Comparison of ENCODE assay signal across 8 cellular contexts in the genomic region with DNA sequence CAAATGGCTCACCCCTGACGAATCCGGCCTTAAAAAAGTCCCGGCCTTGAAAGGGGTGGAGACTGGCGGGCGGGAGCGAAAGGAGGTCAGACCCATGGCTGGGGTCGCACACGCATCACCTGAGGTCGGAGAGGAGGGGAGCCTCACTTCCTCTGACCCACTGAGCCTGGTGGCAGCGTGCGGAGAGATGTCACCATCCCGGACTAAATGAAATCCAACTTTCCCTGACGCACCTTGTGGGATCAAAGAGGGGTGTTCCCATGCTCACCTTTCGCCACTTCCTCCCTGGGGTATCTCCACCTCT. TPM values are rescaled to one million over a fixed set of nuclear protein-coding genes. Genes with fewer than 3 reads are reported as not detected.
DNase-seq lines count a peak whose midpoint lies in the region; ATAC-seq and TF ChIP-seq lines count a peak whose summit lies in the region.

No MANE protein-coding gene starts in this region.

- no peaks in the 10 kb centered on the region for H4K20me1 ChIP-seq in MM.1S (ENCODE audit: insufficient read depth, low read length)

- peak overlapping the region; percentile 78 for H3K4me3 ChIP-seq in CD4-positive, CD25-positive, alpha-beta regulatory T cell (ENCODE audit: low read depth, low read length)
- H3K4me3 ChIP-seq in MM.1S (ENCODE audit: low read length): peak overlapping the region; percentile 92
- peak overlapping the region; percentile 69 for H3K4me3 ChIP-seq in naive thymus-derived CD4-positive, alpha-beta T cell (ENCODE audit: low read length)

- no peaks in the 10 kb centered on the region for H3K27me3 Mint-ChIP-seq in CD4-positive, CD25-positive, alpha-beta regulatory T cell
- peaks cover 0 to 15% (median 0%) of the 10 kb centered on the region in 5 donors for H3K27me3 Mint-ChIP-seq in naive thymus-derived CD4-positive, alpha-beta T cell

- intact Hi-C loops in naive thymus-derived CD4-positive, alpha-beta T cell (cut with micrococcal nuclease): loop anchor here (1.0 to 5.0 kb wide), 8 partner anchors 36 to 182 kb away; a partner anchor contains a TSS

- H3K4me1 ChIP-seq in CD4-positive, CD25-positive, alpha-beta regulatory T cell (ENCODE audit: control insufficient read depth, insufficient read depth, low read length, poor library complexity, severe bottlenecking): peaks cover 47% of the 10 kb centered on the region
- H3K4me1 ChIP-seq in MM.1S (ENCODE audit: low read length): peaks cover 8% of the 10 kb centered on the region; the same call in 1 of the 2 replicates
- peaks cover 23 to 39% of the 10 kb centered on the region in 2 donors for H3K4me1 ChIP-seq in naive thymus-derived CD4-positive, alpha-beta T cell (ENCODE audit: control insufficient read depth in 2 of 2, insufficient read depth in 2 of 2, low read length in 2 of 2)

- POLR2A ChIA-PET in naive thymus-derived CD4-positive, alpha-beta T cell (lab: Charles Lee): interaction anchor here (1.7 kb wide), 1 partner anchor 36 kb away, joined by 8 read pairs; a partner anchor contains a TSS

- H3K36me3 ChIP-seq in CD4-positive, CD25-positive, alpha-beta regulatory T cell (ENCODE audit: control insufficient read depth, insufficient read depth, low read length): peaks cover 10% of the 10 kb centered on the region
- H3K36me3 ChIP-seq in MM.1S (replicated peaks; ENCODE audit: insufficient read depth, low read length): no peaks in the 10 kb centered on the region
- peaks cover 0 to 12% (median 0%) of the 10 kb centered on the region in 3 experiments for H3K36me3 ChIP-seq in naive thymus-derived CD4-positive, alpha-beta T cell (ENCODE audit: control insufficient read depth in 2 of 3, insufficient read depth in 3 of 3, low read length in 3 of 3)

- H3F3A ChIP-seq in MM.1S (ENCODE audit: insufficient read depth, low read length): peaks cover 7% of the 10 kb centered on the region

- H3K9ac ChIP-seq in MM.1S (ENCODE audit: low read length): peak overlapping the region; percentile 71; the same call in 1 of the 2 replicates

- peaks cover 13% of the 10 kb centered on the region for H3K36me3 Mint-ChIP-seq in CD4-positive, CD25-positive, alpha-beta regulatory T cell
- H3K36me3 Mint-ChIP-seq in naive thymus-derived CD4-positive, alpha-beta T cell: peaks cover 0 to 15% (median 7%) of the 10 kb centered on the region in 5 donors

- H3K9me2 ChIP-seq in MM.1S (replicated peaks; ENCODE audit: insufficient read depth, low read length): no peaks in the 10 kb centered on the region

- H3K9me3 ChIP-seq in CD4-positive, CD25-positive, alpha-beta regulatory T cell (ENCODE audit: control insufficient read depth in 2 of 2, low read length in 2 of 2): no peaks in the 10 kb centered on the region
- H3K9me3 ChIP-seq in MM.1S (replicated peaks; ENCODE audit: insufficient read depth, low read length): no peaks in the 10 kb centered on the region
- H3K9me3 ChIP-seq in naive thymus-derived CD4-positive, alpha-beta T cell (ENCODE audit: control insufficient read depth in 2 of 3, low read length in 3 of 3): no peaks in the 10 kb centered on the region

- peak overlapping the region in 2 of 3 donors; percentile 89 to 93 for H3K27ac Mint-ChIP-seq in CD4-positive, CD25-positive, alpha-beta regulatory T cell
- peak overlapping the region; percentile 74 to 97 (median 89) for H3K27ac Mint-ChIP-seq in naive thymus-derived CD4-positive, alpha-beta T cell

- no peak for DNase-seq in CD4-positive, CD25-positive, alpha-beta regulatory T cell
- DNase-seq in MM.1S: peak; percentile 38
- peak in 1 of 9 donors; percentile 42 for DNase-seq in naive thymus-derived CD4-positive, alpha-beta T cell
- no peak for DNase-seq in NCI-H1694 treated with DMSO at 0.1 percent for 48 hours (lab: John Stamatoyannopoulos, UW)

- H3K9me3 Mint-ChIP-seq in CD4-positive, CD25-positive, alpha-beta regulatory T cell: no peaks in the 10 kb centered on the region
- H3K9me3 Mint-ChIP-seq in naive thymus-derived CD4-positive, alpha-beta T cell: peaks cover 0 to 3% (median 0%) of the 10 kb centered on the region in 11 donors

- CTCF ChIA-PET in naive thymus-derived CD4-positive, alpha-beta T cell (lab: Charles Lee): no interaction called here

- H3K4me2 ChIP-seq in MM.1S (ENCODE audit: low read depth, low read length): peak overlapping the region; percentile 98

- no peak for ATAC-seq in CD4-positive, CD25-positive, alpha-beta regulatory T cell (ENCODE audit: low read depth in 2 of 2)
- ATAC-seq in naive thymus-derived CD4-positive, alpha-beta T cell: no peak
- ATAC-seq in GM18498 (IDR thresholded peaks at IDR 0.05; ENCODE audit: unreplicated experiment) (no peak), HG03571 (IDR thresholded peaks at IDR 0.05; ENCODE audit: unreplicated experiment) (no peak), HG03196 (IDR thresholded peaks at IDR 0.05; ENCODE audit: unreplicated experiment) (no peak)

- peaks cover 13 to 51% (median 41%) of the 10 kb centered on the region in 4 donors for H3K4me1 Mint-ChIP-seq in CD4-positive, CD25-positive, alpha-beta regulatory T cell
- H3K4me1 Mint-ChIP-seq in naive thymus-derived CD4-positive, alpha-beta T cell: peaks cover 33 to 63% (median 60%) of the 10 kb centered on the region in 7 donors

- no peaks in the 10 kb centered on the region for H3K27me3 ChIP-seq in CD4-positive, CD25-positive, alpha-beta regulatory T cell (ENCODE audit: control insufficient read depth, insufficient read depth, low read length)
- no peaks in the 10 kb centered on the region; the same call in 1 of the 2 replicates for H3K27me3 ChIP-seq in MM.1S (replicated peaks; ENCODE audit: insufficient read depth, low read length)
- no peaks in the 10 kb centered on the region for H3K27me3 ChIP-seq in naive thymus-derived CD4-positive, alpha-beta T cell (ENCODE audit: control insufficient read depth in 2 of 2, insufficient read depth in 2 of 2, low read length in 2 of 2)

- peak overlapping the region; percentile 93 to 95 (median 94) for H3K4me3 Mint-ChIP-seq in CD4-positive, CD25-positive, alpha-beta regulatory T cell
- peak overlapping the region; percentile 88 to 94 (median 92) for H3K4me3 Mint-ChIP-seq in naive thymus-derived CD4-positive, alpha-beta T cell

- H3K79me2 ChIP-seq in MM.1S (ENCODE audit: low read length): no peaks in the 10 kb centered on the region

- peak overlapping the region; percentile 71 for H3K27ac ChIP-seq in CD4-positive, CD25-positive, alpha-beta regulatory T cell (ENCODE audit: insufficient read depth, low read length, poor library complexity, severe bottlenecking)
- H3K27ac ChIP-seq in MM.1S (ENCODE audit: low read length) (no peak overlapping the region), cingulate gyrus (ENCODE audit: low read depth, low read length) (peak overlapping the region; percentile 88)
- H3K27ac ChIP-seq in naive thymus-derived CD4-positive, alpha-beta T cell (ENCODE audit: low read depth, low read length): peak overlapping the region; percentile 87

- TF ChIP-seq CTCF in MM.1S (IDR thresholded peaks at IDR 0.05; ENCODE audit: low read length): no peak

- H2AFZ ChIP-seq in MM.1S (ENCODE audit: low read length): peak overlapping the region; percentile 98

RNA-seq across cellular contexts. Expression of a gene that starts 0.7 kb away (rescaled TPM):
- total RNA-seq in CD4-positive, CD25-positive, alpha-beta regulatory T cell: 33.2 TPM
- 10 to 100 TPM; 10.8 to 18.5 (median 13.4) TPM for polyA plus RNA-seq in CD4-positive, CD25-positive, alpha-beta regulatory T cell
- 10 to 100 TPM; 16.5 to 32.0 (median 27.8) TPM for total RNA-seq in naive thymus-derived CD4-positive, alpha-beta T cell
- polyA plus RNA-seq in naive thymus-derived CD4-positive, alpha-beta T cell: 10 to 100 TPM in 1 of 2 donors, 1 to 10 TPM in 1; 9.1 to 15.9 TPM

RNA-seq across cellular contexts. Expression of a gene that starts 36.2 kb away (rescaled TPM):
- 3.8 TPM for total RNA-seq in CD4-positive, CD25-positive, alpha-beta regulatory T cell
- polyA plus RNA-seq in CD4-positive, CD25-positive, alpha-beta regulatory T cell: 1 to 10 TPM; 2.3 to 3.9 (median 3.6) TPM
- 1 to 10 TPM in 4 of 5 experiments, under 1 TPM in 1; 0.92 to 2.7 (median 1.9) TPM for total RNA-seq in naive thymus-derived CD4-positive, alpha-beta T cell
- polyA plus RNA-seq in naive thymus-derived CD4-positive, alpha-beta T cell: 1 to 10 TPM; 1.6 to 2.2 TPM

RNA-seq across cellular contexts. Expression of a gene that starts 38.4 kb away (rescaled TPM):
- 37.0 TPM for total RNA-seq in CD4-positive, CD25-positive, alpha-beta regulatory T cell
- 100 to 1,000 TPM in 1 of 4 donors, 10 to 100 TPM in 3; 94.9 to 119 (median 98.6) TPM for polyA plus RNA-seq in CD4-positive, CD25-positive, alpha-beta regulatory T cell
- 10 to 100 TPM; 23.9 to 55.5 (median 45.9) TPM for total RNA-seq in naive thymus-derived CD4-positive, alpha-beta T cell
- polyA plus RNA-seq in naive thymus-derived CD4-positive, alpha-beta T cell: 10 to 100 TPM; 57.3 to 76.6 TPM
